Comparison of ENCODE assay signal across 8 cellular contexts in genomic region chr10:96271017-96271815, GRCh38. TPM values are rescaled to one million over a fixed set of nuclear protein-coding genes. Genes with fewer than 3 reads are reported as not detected.
A peak's percentile ranks its signal among the peaks of the same experiment; 100 is the strongest.
DNase-seq lines count a peak whose midpoint lies in the region; ATAC-seq and TF ChIP-seq lines count a peak whose summit lies in the region.

TSS of gene BLNK (minus strand) at chr10:96271569. CDS start at chr10:96271398, 171 bp downstream.

- no peak within 1 kb of the TSS for H3K4ac ChIP-seq in mesenchymal stem cell (ENCODE audit: low read depth in 1 of 2, low read length in 2 of 2)

- H3K27me3 Mint-ChIP-seq in activated CD8-positive, alpha-beta T cell treated with anti-CD3 and anti-CD28 coated beads for 36 hours, result peaks cover 3% of the 10 kb centered on the region
- peaks cover 17% of the 10 kb centered on the region for H3K27me3 Mint-ChIP-seq in activated CD8-positive, alpha-beta T cell treated with anti-CD3 and anti-CD28 coated beads, Interleukin-2, amount 10 ng/mL, durations not matched to agents 7 days and 5 days (ENCODE audit: low read depth)
- H3K27me3 Mint-ChIP-seq in CD8-positive, alpha-beta memory T cell, result peaks cover 7 to 24% of the 10 kb centered on the region in 2 donors

- intact Hi-C loops in adrenal gland (cut with DNase I), result no loop called here
- intact Hi-C loops in activated CD8-positive, alpha-beta T cell treated with anti-CD3 and anti-CD28 coated beads for 36 hours (cut with micrococcal nuclease), result no loop called here

- H3K14ac ChIP-seq in mesenchymal stem cell (ENCODE audit: low read length in 2 of 2), result no peak within 1 kb of the TSS

- H3K9me3 Mint-ChIP-seq in activated CD8-positive, alpha-beta T cell treated with anti-CD3 and anti-CD28 coated beads for 36 hours, result no peaks in the 10 kb centered on the region
- H3K9me3 Mint-ChIP-seq in activated CD8-positive, alpha-beta T cell treated with anti-CD3 and anti-CD28 coated beads, Interleukin-2, amount 10 ng/mL, durations not matched to agents 7 days and 5 days (ENCODE audit: insufficient read depth), result no peaks in the 10 kb centered on the region
- H3K9me3 Mint-ChIP-seq in CD8-positive, alpha-beta memory T cell, result no peaks in the 10 kb centered on the region

- no peaks in the 10 kb centered on the region for H3K4me1 ChIP-seq in adrenal gland (replicated peaks in 1 of 2)
- H3K4me1 ChIP-seq in mesenchymal stem cell (ENCODE audit: control insufficient read depth, insufficient read depth, low read depth, low read length), result peaks cover 3% of the 10 kb centered on the region
- H3K4me1 ChIP-seq in CD8-positive, alpha-beta memory T cell (ENCODE audit: insufficient read depth, low read length), result no peaks in the 10 kb centered on the region

- DNase-seq in adrenal gland, result peak; percentile 30 to 74 (median 52)
- peak; percentile 3 for DNase-seq in mesenchymal stem cell
- no peak for DNase-seq in activated CD8-positive, alpha-beta T cell treated with anti-CD3 and anti-CD28 coated beads for 36 hours
- DNase-seq in activated CD8-positive, alpha-beta T cell treated with anti-CD3 and anti-CD28 coated beads, Interleukin-2, amount 10 ng/mL, durations not matched to agents 7 days and 5 days, result no peak
- no peak for DNase-seq in CD8-positive, alpha-beta memory T cell

- no peak within 1 kb of the TSS for H3K4me3 Mint-ChIP-seq in activated CD8-positive, alpha-beta T cell treated with anti-CD3 and anti-CD28 coated beads for 36 hours
- H3K4me3 Mint-ChIP-seq in activated CD8-positive, alpha-beta T cell treated with anti-CD3 and anti-CD28 coated beads, Interleukin-2, amount 10 ng/mL, durations not matched to agents 7 days and 5 days, result no peak within 1 kb of the TSS
- H3K4me3 Mint-ChIP-seq in CD8-positive, alpha-beta memory T cell, result no peak within 1 kb of the TSS

- no peak within 1 kb of the TSS for H2BK5ac ChIP-seq in mesenchymal stem cell (ENCODE audit: low read depth, low read length, poor library complexity, severe bottlenecking)

- CTCF ChIA-PET in activated CD8-positive, alpha-beta T cell treated with anti-CD3 and anti-CD28 coated beads for 36 hours (lab: Charles Lee), result interaction anchor here (0.9 to 1.2 kb wide), 4 partner anchors 16 to 253 kb away, joined by 3 to 6 read pairs (median 4); no protein-coding TSS in a partner anchor
- CTCF ChIA-PET in activated CD8-positive, alpha-beta T cell treated with anti-CD3 and anti-CD28 coated beads, Interleukin-2, amount 10 ng/mL, durations not matched to agents 7 days and 5 days (lab: Charles Lee), result no interaction called here
- CTCF ChIA-PET in CD8-positive, alpha-beta memory T cell (lab: Charles Lee), result no interaction called here

- H3K79me1 ChIP-seq in mesenchymal stem cell (replicated peaks; ENCODE audit: low read length, poor library complexity, severe bottlenecking), result no peaks in the 10 kb centered on the region

- H3K4me1 Mint-ChIP-seq in activated CD8-positive, alpha-beta T cell treated with anti-CD3 and anti-CD28 coated beads for 36 hours (ENCODE audit: low read depth), result no peaks in the 10 kb centered on the region
- H3K4me1 Mint-ChIP-seq in activated CD8-positive, alpha-beta T cell treated with anti-CD3 and anti-CD28 coated beads, Interleukin-2, amount 10 ng/mL, durations not matched to agents 7 days and 5 days (ENCODE audit: low read depth), result no peaks in the 10 kb centered on the region
- H3K4me1 Mint-ChIP-seq in CD8-positive, alpha-beta memory T cell, result no peaks in the 10 kb centered on the region

- H3K27ac Mint-ChIP-seq in activated CD8-positive, alpha-beta T cell treated with anti-CD3 and anti-CD28 coated beads for 36 hours, result no peak within 1 kb of the TSS
- H3K27ac Mint-ChIP-seq in activated CD8-positive, alpha-beta T cell treated with anti-CD3 and anti-CD28 coated beads, Interleukin-2, amount 10 ng/mL, durations not matched to agents 7 days and 5 days, result no peak within 1 kb of the TSS
- no peak within 1 kb of the TSS for H3K27ac Mint-ChIP-seq in CD8-positive, alpha-beta memory T cell

- H3K36me3 Mint-ChIP-seq in activated CD8-positive, alpha-beta T cell treated with anti-CD3 and anti-CD28 coated beads for 36 hours (ENCODE audit: low read depth), result no peaks in the 10 kb centered on the region
- no peaks in the 10 kb centered on the region for H3K36me3 Mint-ChIP-seq in activated CD8-positive, alpha-beta T cell treated with anti-CD3 and anti-CD28 coated beads, Interleukin-2, amount 10 ng/mL, durations not matched to agents 7 days and 5 days (ENCODE audit: low read depth)
- H3K36me3 Mint-ChIP-seq in CD8-positive, alpha-beta memory T cell, result no peaks in the 10 kb centered on the region

- H2AK5ac ChIP-seq in mesenchymal stem cell (ENCODE audit: low read length, severe bottlenecking), result no peak within 1 kb of the TSS

- H2BK120ac ChIP-seq in mesenchymal stem cell (ENCODE audit: low read depth, low read length), result no peak within 1 kb of the TSS

- H2BK15ac ChIP-seq in mesenchymal stem cell (ENCODE audit: low read depth, poor library complexity, severe bottlenecking), result no peak within 1 kb of the TSS

- no peaks in the 10 kb centered on the region for H3K36me3 ChIP-seq in adrenal gland (replicated peaks in 1 of 2)
- H3K36me3 ChIP-seq in mesenchymal stem cell (ENCODE audit: control insufficient read depth in 1 of 2, insufficient read depth in 2 of 2, low read depth in 1 of 2, low read length in 2 of 2), result no peaks in the 10 kb centered on the region
- no peaks in the 10 kb centered on the region for H3K36me3 ChIP-seq in CD8-positive, alpha-beta memory T cell (ENCODE audit: insufficient read depth, low read length)

- no peak within 1 kb of the TSS for H2AFZ ChIP-seq in mesenchymal stem cell (ENCODE audit: low read depth, low read length)

- H4K91ac ChIP-seq in mesenchymal stem cell (ENCODE audit: low read length), result no peak within 1 kb of the TSS

- H3K9me3 ChIP-seq in adrenal gland (replicated peaks in 1 of 3), result no peaks in the 10 kb centered on the region
- H3K9me3 ChIP-seq in mesenchymal stem cell (ENCODE audit: control insufficient read depth, low read length), result no peaks in the 10 kb centered on the region
- H3K9me3 ChIP-seq in CD8-positive, alpha-beta memory T cell (ENCODE audit: low read length), result no peaks in the 10 kb centered on the region

- H2BK12ac ChIP-seq in mesenchymal stem cell (ENCODE audit: low read length in 2 of 2), result no peak within 1 kb of the TSS

- TF ChIP-seq CTCF in C4-2B (conservative IDR thresholded peaks at IDR 0.05), result no peak
- no peak for TF ChIP-seq CTCF in adrenal gland (IDR thresholded peaks at IDR 0.05)
- TF ChIP-seq CTCF in activated CD8-positive, alpha-beta T cell treated with anti-CD3 and anti-CD28 coated beads for 36 hours (IDR thresholded peaks at IDR 0.05), result no peak

- POLR2A ChIA-PET in activated CD8-positive, alpha-beta T cell treated with anti-CD3 and anti-CD28 coated beads for 36 hours (lab: Charles Lee), result no interaction called here
- POLR2A ChIA-PET in activated CD8-positive, alpha-beta T cell treated with anti-CD3 and anti-CD28 coated beads, Interleukin-2, amount 10 ng/mL, durations not matched to agents 7 days and 5 days (lab: Charles Lee), result no interaction called here
- POLR2A ChIA-PET in CD8-positive, alpha-beta memory T cell (lab: Charles Lee), result no interaction called here

- WGBS in adrenal gland, 4 donors, result 58 to 66% (median 58%) methylated on average over 6 of the region's 6 CpGs
- 69% methylated on average over 6 of the region's 6 CpGs for WGBS in mesenchymal stem cell

- H3K18ac ChIP-seq in mesenchymal stem cell (ENCODE audit: low read depth in 1 of 2, low read length in 2 of 2), result no peak within 1 kb of the TSS

- H3K27ac ChIP-seq in C4-2B (peak within 1 kb of the TSS; percentile 78), adrenal gland (peak within 1 kb of the TSS in 4 of 5 donors; percentile 36 to 73 (median 50)), mesenchymal stem cell (ENCODE audit: low read length, poor library complexity, severe bottlenecking) (no peak within 1 kb of the TSS)
- H3K27ac ChIP-seq in CD8-positive, alpha-beta memory T cell (ENCODE audit: low read depth, low read length), result no peak within 1 kb of the TSS

- H3K27me3 ChIP-seq in adrenal gland (no peaks in the 10 kb centered on the region), mesenchymal stem cell (ENCODE audit: control insufficient read depth in 1 of 2, insufficient read depth in 1 of 2, low read length in 2 of 2) (peaks cover 5 to 6% of the 10 kb centered on the region in 2 experiments)
- no peaks in the 10 kb centered on the region for H3K27me3 ChIP-seq in CD8-positive, alpha-beta memory T cell (ENCODE audit: insufficient read depth, low read length, poor library complexity, severe bottlenecking)

- peak within 1 kb of the TSS in 1 of 4 donors; percentile 35 for H3K4me3 ChIP-seq in adrenal gland
- H3K4me3 ChIP-seq in mesenchymal stem cell (ENCODE audit: insufficient read depth in 1 of 2, low read depth in 1 of 2, low read length in 2 of 2), result peak within 1 kb of the TSS in 1 of 2 experiments; percentile 51
- no peak within 1 kb of the TSS for H3K4me3 ChIP-seq in CD8-positive, alpha-beta memory T cell (ENCODE audit: low read length)

- H3K23ac ChIP-seq in mesenchymal stem cell (ENCODE audit: low read length in 2 of 2), result no peak within 1 kb of the TSS

- peak within 1 kb of the TSS; percentile 69 for H3K9ac ChIP-seq in mesenchymal stem cell (ENCODE audit: low read length)

- peak in 1 of 2 donors; percentile 17 for TF ChIP-seq POLR2A in adrenal gland (IDR thresholded peaks at IDR 0.05)

- ATAC-seq in GM19328 (IDR thresholded peaks at IDR 0.05; ENCODE audit: unreplicated experiment) (peak; percentile 49), HG03280 (IDR thresholded peaks at IDR 0.05; ENCODE audit: unreplicated experiment) (peak; percentile 69)
- ATAC-seq in activated CD8-positive, alpha-beta T cell treated with anti-CD3 and anti-CD28 coated beads for 36 hours, result no peak
- no peak for ATAC-seq in activated CD8-positive, alpha-beta T cell treated with anti-CD3 and anti-CD28 coated beads, Interleukin-2, amount 10 ng/mL, durations not matched to agents 7 days and 5 days

- no peak within 1 kb of the TSS for H3K4me2 ChIP-seq in mesenchymal stem cell (ENCODE audit: low read length, poor library complexity, severe bottlenecking)

- H4K8ac ChIP-seq in mesenchymal stem cell (ENCODE audit: low read length), result no peak within 1 kb of the TSS

RNA-seq across cellular contexts. Expression of gene BLNK, which starts in this region (rescaled TPM):
- total RNA-seq in adrenal gland, result 1 to 10 TPM in 7 of 8 donors, under 1 TPM in 1; 0.72 to 8.5 (median 4.2) TPM
- polyA plus RNA-seq in adrenal gland, result 1 to 10 TPM; 1.9 to 4.2 (median 2.6) TPM
- not detected for polyA plus RNA-seq in mesenchymal stem cell (2013, experiment 1 of 2)
- not detected for polyA plus RNA-seq in mesenchymal stem cell (2013, experiment 2 of 2)
- under 1 TPM in 1 of 2 experiments, not detected in 1; 0.16 TPM for total RNA-seq in activated CD8-positive, alpha-beta T cell treated with anti-CD3 and anti-CD28 coated beads for 36 hours
- total RNA-seq in activated CD8-positive, alpha-beta T cell treated with anti-CD3 and anti-CD28 coated beads, Interleukin-2, amount 10 ng/mL, durations not matched to agents 7 days and 5 days, result not detected
- total RNA-seq in CD8-positive, alpha-beta memory T cell, result not detected
- polyA plus RNA-seq in CD8-positive, alpha-beta memory T cell, result not detected

Comparison
In these comparisons a context has a peak if more than half of its experiments do, and no peak if none do; other contexts are left out.
1. H3K27ac ChIP-seq: peak in C4-2B (single experiment) and adrenal gland (4 of 5); none in mesenchymal stem cell (single experiment) and CD8-positive, alpha-beta memory T cell (single experiment).
2. ATAC-seq: peak in GM19328 (single experiment) and HG03280 (single experiment); none in activated CD8-positive, alpha-beta T cell treated with anti-CD3 and anti-CD28 coated beads for 36 hours (single experiment) and activated CD8-positive, alpha-beta T cell treated with anti-CD3 and anti-CD28 coated beads, Interleukin-2, amount 10 ng/mL, durations not matched to agents 7 days and 5 days (single experiment).
3. DNase-seq: peak in adrenal gland (7 of 7) and mesenchymal stem cell (single experiment); none in activated CD8-positive, alpha-beta T cell treated with anti-CD3 and anti-CD28 coated beads for 36 hours (single experiment), activated CD8-positive, alpha-beta T cell treated with anti-CD3 and anti-CD28 coated beads, Interleukin-2, amount 10 ng/mL, durations not matched to agents 7 days and 5 days (single experiment) and CD8-positive, alpha-beta memory T cell (0 of 5).